In the genomic region with DNA sequence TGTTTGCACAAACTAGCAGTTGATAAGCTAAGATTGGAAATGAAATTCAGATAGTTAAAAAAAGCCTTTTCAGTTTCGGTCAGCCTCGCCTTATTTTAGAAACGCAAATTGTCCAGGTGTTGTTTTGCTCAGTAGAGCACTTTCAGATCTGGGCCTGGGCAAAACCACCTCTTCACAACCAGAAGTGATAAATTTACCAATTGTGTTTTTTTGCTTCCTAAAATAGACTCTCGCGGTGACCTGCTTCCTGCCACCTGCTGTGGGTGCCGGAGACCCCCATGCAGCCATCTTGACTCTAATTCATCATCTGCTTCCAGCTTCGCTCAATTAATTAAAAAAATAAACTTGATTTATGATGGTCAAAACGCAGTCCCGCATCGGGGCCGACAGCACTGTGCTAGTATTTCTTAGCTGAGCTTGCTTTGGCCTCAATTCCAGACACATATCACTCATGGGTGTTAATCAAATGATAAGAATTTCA, we compare ENCODE assay signal across 2 cellular contexts.
TF ChIP-seq lines count a peak whose summit lies in the region.

No MANE protein-coding gene starts in this region.

TF ChIP-seq in GM12878, 131 proteins besides CTCF, POLR2A, EP300 and RAD21 (continued from another document and continues in another):
- TF ChIP-seq, protein P1, sequence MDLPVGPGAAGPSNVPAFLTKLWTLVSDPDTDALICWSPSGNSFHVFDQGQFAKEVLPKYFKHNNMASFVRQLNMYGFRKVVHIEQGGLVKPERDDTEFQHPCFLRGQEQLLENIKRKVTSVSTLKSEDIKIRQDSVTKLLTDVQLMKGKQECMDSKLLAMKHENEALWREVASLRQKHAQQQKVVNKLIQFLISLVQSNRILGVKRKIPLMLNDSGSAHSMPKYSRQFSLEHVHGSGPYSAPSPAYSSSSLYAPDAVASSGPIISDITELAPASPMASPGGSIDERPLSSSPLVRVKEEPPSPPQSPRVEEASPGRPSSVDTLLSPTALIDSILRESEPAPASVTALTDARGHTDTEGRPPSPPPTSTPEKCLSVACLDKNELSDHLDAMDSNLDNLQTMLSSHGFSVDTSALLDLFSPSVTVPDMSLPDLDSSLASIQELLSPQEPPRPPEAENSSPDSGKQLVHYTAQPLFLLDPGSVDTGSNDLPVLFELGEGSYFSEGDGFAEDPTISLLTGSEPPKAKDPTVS (IDR thresholded peaks at IDR 0.05; ENCODE audit: low read depth, low read length) = no peak
- TF ChIP-seq HDAC6 (IDR thresholded peaks at IDR 0.05; ENCODE audit: unreplicated experiment) (no peak), MEF2A (IDR thresholded peaks at IDR 0.05; ENCODE audit: insufficient read depth, low read depth, low read length) (peak; percentile 100), STAT3 (IDR thresholded peaks at IDR 0.05; ENCODE audit: low read depth, low read length) (peak; percentile 98), DPF2 (IDR thresholded peaks at IDR 0.05) (peak; percentile 93), NFYA (IDR thresholded peaks at IDR 0.05; ENCODE audit: borderline replicate concordance, low read depth, low read length) (no peak), POU2F2 (IDR thresholded peaks at IDR 0.05; ENCODE audit: borderline replicate concordance, low read depth, low read length) (peak; percentile 98), EGR1 (IDR thresholded peaks at IDR 0.05; ENCODE audit: borderline replicate concordance in 1 of 2, low read depth in 2 of 2, low read length in 2 of 2) (0 out of 3 replicates have a peak, but pooled peaks of 1 of the 2 experiments have one; percentile 18)
- TF ChIP-seq, protein P2, sequence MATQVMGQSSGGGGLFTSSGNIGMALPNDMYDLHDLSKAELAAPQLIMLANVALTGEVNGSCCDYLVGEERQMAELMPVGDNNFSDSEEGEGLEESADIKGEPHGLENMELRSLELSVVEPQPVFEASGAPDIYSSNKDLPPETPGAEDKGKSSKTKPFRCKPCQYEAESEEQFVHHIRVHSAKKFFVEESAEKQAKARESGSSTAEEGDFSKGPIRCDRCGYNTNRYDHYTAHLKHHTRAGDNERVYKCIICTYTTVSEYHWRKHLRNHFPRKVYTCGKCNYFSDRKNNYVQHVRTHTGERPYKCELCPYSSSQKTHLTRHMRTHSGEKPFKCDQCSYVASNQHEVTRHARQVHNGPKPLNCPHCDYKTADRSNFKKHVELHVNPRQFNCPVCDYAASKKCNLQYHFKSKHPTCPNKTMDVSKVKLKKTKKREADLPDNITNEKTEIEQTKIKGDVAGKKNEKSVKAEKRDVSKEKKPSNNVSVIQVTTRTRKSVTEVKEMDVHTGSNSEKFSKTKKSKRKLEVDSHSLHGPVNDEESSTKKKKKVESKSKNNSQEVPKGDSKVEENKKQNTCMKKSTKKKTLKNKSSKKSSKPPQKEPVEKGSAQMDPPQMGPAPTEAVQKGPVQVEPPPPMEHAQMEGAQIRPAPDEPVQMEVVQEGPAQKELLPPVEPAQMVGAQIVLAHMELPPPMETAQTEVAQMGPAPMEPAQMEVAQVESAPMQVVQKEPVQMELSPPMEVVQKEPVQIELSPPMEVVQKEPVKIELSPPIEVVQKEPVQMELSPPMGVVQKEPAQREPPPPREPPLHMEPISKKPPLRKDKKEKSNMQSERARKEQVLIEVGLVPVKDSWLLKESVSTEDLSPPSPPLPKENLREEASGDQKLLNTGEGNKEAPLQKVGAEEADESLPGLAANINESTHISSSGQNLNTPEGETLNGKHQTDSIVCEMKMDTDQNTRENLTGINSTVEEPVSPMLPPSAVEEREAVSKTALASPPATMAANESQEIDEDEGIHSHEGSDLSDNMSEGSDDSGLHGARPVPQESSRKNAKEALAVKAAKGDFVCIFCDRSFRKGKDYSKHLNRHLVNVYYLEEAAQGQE (IDR thresholded peaks at IDR 0.05; ENCODE audit: low read depth, low read length) = peak; percentile 62; the same call in 1 of the 2 replicates
- TF ChIP-seq, protein P3, sequence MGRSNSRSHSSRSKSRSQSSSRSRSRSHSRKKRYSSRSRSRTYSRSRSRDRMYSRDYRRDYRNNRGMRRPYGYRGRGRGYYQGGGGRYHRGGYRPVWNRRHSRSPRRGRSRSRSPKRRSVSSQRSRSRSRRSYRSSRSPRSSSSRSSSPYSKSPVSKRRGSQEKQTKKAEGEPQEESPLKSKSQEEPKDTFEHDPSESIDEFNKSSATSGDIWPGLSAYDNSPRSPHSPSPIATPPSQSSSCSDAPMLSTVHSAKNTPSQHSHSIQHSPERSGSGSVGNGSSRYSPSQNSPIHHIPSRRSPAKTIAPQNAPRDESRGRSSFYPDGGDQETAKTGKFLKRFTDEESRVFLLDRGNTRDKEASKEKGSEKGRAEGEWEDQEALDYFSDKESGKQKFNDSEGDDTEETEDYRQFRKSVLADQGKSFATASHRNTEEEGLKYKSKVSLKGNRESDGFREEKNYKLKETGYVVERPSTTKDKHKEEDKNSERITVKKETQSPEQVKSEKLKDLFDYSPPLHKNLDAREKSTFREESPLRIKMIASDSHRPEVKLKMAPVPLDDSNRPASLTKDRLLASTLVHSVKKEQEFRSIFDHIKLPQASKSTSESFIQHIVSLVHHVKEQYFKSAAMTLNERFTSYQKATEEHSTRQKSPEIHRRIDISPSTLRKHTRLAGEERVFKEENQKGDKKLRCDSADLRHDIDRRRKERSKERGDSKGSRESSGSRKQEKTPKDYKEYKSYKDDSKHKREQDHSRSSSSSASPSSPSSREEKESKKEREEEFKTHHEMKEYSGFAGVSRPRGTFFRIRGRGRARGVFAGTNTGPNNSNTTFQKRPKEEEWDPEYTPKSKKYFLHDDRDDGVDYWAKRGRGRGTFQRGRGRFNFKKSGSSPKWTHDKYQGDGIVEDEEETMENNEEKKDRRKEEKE (IDR thresholded peaks at IDR 0.05) = no peak
- TF ChIP-seq, protein P4, sequence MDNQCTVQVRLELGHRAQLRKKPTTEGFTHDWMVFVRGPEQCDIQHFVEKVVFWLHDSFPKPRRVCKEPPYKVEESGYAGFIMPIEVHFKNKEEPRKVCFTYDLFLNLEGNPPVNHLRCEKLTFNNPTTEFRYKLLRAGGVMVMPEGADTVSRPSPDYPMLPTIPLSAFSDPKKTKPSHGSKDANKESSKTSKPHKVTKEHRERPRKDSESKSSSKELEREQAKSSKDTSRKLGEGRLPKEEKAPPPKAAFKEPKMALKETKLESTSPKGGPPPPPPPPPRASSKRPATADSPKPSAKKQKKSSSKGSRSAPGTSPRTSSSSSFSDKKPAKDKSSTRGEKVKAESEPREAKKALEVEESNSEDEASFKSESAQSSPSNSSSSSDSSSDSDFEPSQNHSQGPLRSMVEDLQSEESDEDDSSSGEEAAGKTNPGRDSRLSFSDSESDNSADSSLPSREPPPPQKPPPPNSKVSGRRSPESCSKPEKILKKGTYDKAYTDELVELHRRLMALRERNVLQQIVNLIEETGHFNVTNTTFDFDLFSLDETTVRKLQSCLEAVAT (IDR thresholded peaks at IDR 0.05) = no peak; the same call in 1 of the 2 replicates
- TF ChIP-seq, protein P5, sequence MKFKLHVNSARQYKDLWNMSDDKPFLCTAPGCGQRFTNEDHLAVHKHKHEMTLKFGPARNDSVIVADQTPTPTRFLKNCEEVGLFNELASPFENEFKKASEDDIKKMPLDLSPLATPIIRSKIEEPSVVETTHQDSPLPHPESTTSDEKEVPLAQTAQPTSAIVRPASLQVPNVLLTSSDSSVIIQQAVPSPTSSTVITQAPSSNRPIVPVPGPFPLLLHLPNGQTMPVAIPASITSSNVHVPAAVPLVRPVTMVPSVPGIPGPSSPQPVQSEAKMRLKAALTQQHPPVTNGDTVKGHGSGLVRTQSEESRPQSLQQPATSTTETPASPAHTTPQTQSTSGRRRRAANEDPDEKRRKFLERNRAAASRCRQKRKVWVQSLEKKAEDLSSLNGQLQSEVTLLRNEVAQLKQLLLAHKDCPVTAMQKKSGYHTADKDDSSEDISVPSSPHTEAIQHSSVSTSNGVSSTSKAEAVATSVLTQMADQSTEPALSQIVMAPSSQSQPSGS (IDR thresholded peaks at IDR 0.05; ENCODE audit: low read length) = peak; percentile 93

TF ChIP-seq in SK-N-SH, 30 proteins besides CTCF, POLR2A, EP300 and RAD21 (continued from another document):
- TF ChIP-seq JUND (IDR thresholded peaks at IDR 0.05) = no peak
- TF ChIP-seq NFIC (IDR thresholded peaks at IDR 0.05; ENCODE audit: borderline replicate concordance) = no peak
- TF ChIP-seq NRF1 (IDR thresholded peaks at IDR 0.05; ENCODE audit: low read depth, low read length) = no peak
- TF ChIP-seq, protein P6, sequence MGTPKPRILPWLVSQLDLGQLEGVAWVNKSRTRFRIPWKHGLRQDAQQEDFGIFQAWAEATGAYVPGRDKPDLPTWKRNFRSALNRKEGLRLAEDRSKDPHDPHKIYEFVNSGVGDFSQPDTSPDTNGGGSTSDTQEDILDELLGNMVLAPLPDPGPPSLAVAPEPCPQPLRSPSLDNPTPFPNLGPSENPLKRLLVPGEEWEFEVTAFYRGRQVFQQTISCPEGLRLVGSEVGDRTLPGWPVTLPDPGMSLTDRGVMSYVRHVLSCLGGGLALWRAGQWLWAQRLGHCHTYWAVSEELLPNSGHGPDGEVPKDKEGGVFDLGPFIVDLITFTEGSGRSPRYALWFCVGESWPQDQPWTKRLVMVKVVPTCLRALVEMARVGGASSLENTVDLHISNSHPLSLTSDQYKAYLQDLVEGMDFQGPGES (IDR thresholded peaks at IDR 0.05; ENCODE audit: low read depth, low read length) = no peak
- no peak for TF ChIP-seq GATA2 (CRISPR knock-in tag; IDR thresholded peaks at IDR 0.05)
- TF ChIP-seq GABPA (IDR thresholded peaks at IDR 0.05; ENCODE audit: low read depth) = no peak
- TF ChIP-seq, protein P7, sequence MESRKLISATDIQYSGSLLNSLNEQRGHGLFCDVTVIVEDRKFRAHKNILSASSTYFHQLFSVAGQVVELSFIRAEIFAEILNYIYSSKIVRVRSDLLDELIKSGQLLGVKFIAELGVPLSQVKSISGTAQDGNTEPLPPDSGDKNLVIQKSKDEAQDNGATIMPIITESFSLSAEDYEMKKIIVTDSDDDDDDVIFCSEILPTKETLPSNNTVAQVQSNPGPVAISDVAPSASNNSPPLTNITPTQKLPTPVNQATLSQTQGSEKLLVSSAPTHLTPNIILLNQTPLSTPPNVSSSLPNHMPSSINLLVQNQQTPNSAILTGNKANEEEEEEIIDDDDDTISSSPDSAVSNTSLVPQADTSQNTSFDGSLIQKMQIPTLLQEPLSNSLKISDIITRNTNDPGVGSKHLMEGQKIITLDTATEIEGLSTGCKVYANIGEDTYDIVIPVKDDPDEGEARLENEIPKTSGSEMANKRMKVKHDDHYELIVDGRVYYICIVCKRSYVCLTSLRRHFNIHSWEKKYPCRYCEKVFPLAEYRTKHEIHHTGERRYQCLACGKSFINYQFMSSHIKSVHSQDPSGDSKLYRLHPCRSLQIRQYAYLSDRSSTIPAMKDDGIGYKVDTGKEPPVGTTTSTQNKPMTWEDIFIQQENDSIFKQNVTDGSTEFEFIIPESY (IDR thresholded peaks at IDR 0.05; ENCODE audit: borderline replicate concordance, low read depth) = no peak
TF ChIP-seq in SK-N-SH: peak in this region for 0.
